In the genomic region with DNA sequence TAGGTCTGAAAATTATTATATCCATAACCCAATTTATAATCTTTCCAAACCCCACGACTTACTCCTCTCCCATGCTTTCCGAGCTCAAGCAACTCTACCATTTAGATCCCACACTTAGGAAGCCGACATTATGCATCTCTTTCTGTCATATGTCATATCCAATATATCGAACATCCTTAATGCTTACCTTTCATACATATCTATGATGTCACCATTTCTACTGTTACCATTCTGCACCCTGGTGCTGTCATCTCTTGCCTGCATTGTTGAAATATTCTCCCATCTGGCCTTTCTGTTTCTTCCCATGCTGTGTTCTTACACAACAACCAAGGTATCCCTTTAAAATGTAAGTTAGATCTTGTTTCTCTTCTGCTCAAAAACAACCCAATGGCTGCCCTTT, we compare ENCODE assay signal across 34 cellular contexts.
"Had no signal": no experiment of that assay in that cellular context is flagged by ENCODE, and none has a peak within 500 bp of the region (broad histone marks: within the 10 kb centered on the region; RNA-seq: fewer than 3 reads in every experiment).

No MANE protein-coding gene starts in this region.

- DNase-seq: Karpas-422, Kasumi-1, MG63, MM.1S, MV-4-11, NCI-H1048, NCI-H1092, NCI-H1092 treated with DMSO at 0.1 percent for 48 hours, NCI-H1105, NCI-H1105 treated with DMSO at 0.1 percent for 48 hours, NCI-H1417, NCI-H1417 treated with DMSO at 0.1 percent for 48 hours, NCI-H1436, NCI-H1436 treated with DMSO at 0.1 percent for 48 hours, NCI-H146, NCI-H1694, NCI-H1694 treated with DMSO at 0.1 percent for 48 hours, NCI-H187, NCI-H187 treated with DMSO at 0.1 percent for 48 hours, NCI-H1930, NCI-H2029, NCI-H2029 treated with DMSO at 0.1 percent for 48 hours, NCI-H2081, NCI-H2081 treated with DMSO at 0.1 percent for 48 hours, NCI-H2107, NCI-H2171, NCI-H2171 treated with DMSO at 0.1 percent for 48 hours, NCI-H2227 treated with DMSO at 0.1 percent for 48 hours, NCI-H226, NCI-H345, NCI-H446, NCI-H446 treated with DMSO at 0.1 percent for 48 hours, NCI-H510A had no signal

- H3K9ac ChIP-seq: KMS-11 had no signal

- H3K27ac ChIP-seq: KMS-11 had no signal

- H3K9me3 ChIP-seq: MG63 had no signal

- H3K4me2 ChIP-seq: KMS-11 had no signal

- H3K4me3 ChIP-seq: MG63 had no signal

- H3K36me3 ChIP-seq: MG63 had no signal
